26 cellular contexts compared by ENCODE assay signal in the genomic region with DNA sequence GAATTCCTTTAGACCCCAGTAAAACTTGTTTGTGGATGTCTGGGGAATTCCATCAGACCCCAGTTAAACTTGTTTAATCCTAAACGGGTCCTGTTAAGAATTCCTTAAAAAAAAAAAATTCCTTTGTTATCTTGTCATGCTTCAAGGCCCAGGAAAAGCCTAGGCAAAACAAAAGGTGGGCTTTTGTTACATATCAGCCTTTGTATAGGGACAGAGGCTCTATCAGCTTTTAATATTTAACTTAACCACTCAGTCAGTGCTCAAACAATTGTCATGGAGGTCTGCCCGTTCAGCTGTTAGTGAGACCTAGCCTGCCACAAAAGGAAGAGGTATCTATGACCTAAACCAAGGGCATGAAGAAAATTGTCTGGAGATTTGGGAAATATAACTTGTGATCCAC. TPM values are rescaled to one million over a fixed set of nuclear protein-coding genes. Genes with fewer than 3 reads are reported as not detected.
"Had no signal": no experiment of that assay in that cellular context is flagged by ENCODE, and none has a peak within 500 bp of the region (broad histone marks: within the 10 kb centered on the region; RNA-seq: fewer than 3 reads in every experiment).

No MANE protein-coding gene starts in this region.

- DNase-seq: activated CD4-positive, alpha-beta memory T cell treated with anti-CD3 and anti-CD28 coated beads for 36 hours; activated CD4-positive, alpha-beta T cell treated with anti-CD3 and anti-CD28 coated beads, Interleukin-2, amount 10 ng/mL, durations not matched to agents 24 days and 14 days; activated CD4-positive, CD25-positive, alpha-beta regulatory T cell treated with anti-CD3 and anti-CD28 coated beads, Interleukin-2, amount 50 U/mL, for 72 hours; activated CD8-positive, alpha-beta memory T cell treated with anti-CD3 and anti-CD28 coated beads, Interleukin-2, amount 50 U/mL, for 48 hours; activated naive CD8-positive, alpha-beta T cell treated with anti-CD3 and anti-CD28 coated beads, Interleukin-2, amount 50 U/mL, for 24 hours; activated T-cell treated with anti-CD3 and anti-CD28 coated beads, Interleukin-2, amount 50 U/mL, for 24 hours; amygdala; cortex of kidney; effector memory CD8-positive, alpha-beta T cell; heart left ventricle; hypothalamus; left ventricle myocardium inferior; stimulated activated CD4-positive, alpha-beta T cell treated with anti-CD3 and anti-CD28 coated beads, Interleukin-1b, Interleukin-23, amount 100 ng/mL, for 48 hours; stimulated activated CD4-positive, alpha-beta T cell treated with anti-CD3 and anti-CD28 coated beads, Interleukin-4, amount 100 ng/mL, for 4 hours; stimulated activated CD8-positive, alpha-beta memory T cell treated with anti-CD3 and anti-CD28 coated beads, Interleukin-4, amount 100 ng/mL, for 48 hours; stimulated activated naive CD8-positive, alpha-beta T cell treated with anti-CD3 and anti-CD28 coated beads, Interleukin-15, amount 100 ng/mL, for 72 hours; substantia nigra; T-helper 9 cell; upper lobe of left lung had no signal

- H3K9me3 ChIP-seq: heart left ventricle, left ventricle myocardium inferior, neutrophil, upper lobe of left lung, vagina had no signal

- H3K4me1 ChIP-seq: heart left ventricle, left ventricle myocardium inferior, upper lobe of left lung had no signal

- H3K4me3 ChIP-seq: heart left ventricle, left ventricle myocardium inferior, smooth muscle cell, upper lobe of left lung, vagina had no signal

- H3K36me3 ChIP-seq: heart left ventricle, left ventricle myocardium inferior, neutrophil, upper lobe of left lung, vagina had no signal

- H3K27me3 ChIP-seq: upper lobe of left lung, vagina had no signal

- ATAC-seq: activated naive CD8-positive, alpha-beta T cell treated with anti-CD3 and anti-CD28 coated beads, Interleukin-2, amount 50 U/mL, for 24 hours; effector memory CD8-positive, alpha-beta T cell; heart left ventricle; stimulated activated memory B cell treated with anti-CD40 and anti-IgM and Interleukin-4, amounts not matched to agents 10 μg/mL and 1 μg/mL and 100 μg/mL, for 72 hours; stimulated activated naive CD8-positive, alpha-beta T cell treated with anti-CD3 and anti-CD28 coated beads, Interleukin-15, amount 100 ng/mL, for 72 hours had no signal

- H3K27ac ChIP-seq: heart left ventricle, left ventricle myocardium inferior, neutrophil, upper lobe of left lung, VCaP had no signal

RNA-seq across cellular contexts. Expression of gene SLC22A1, which starts 53.1 kb away (rescaled TPM):
- total RNA-seq: endothelial cell of umbilical vein, lung microvascular endothelial cell had no signal
